11 cellular contexts compared by ENCODE assay signal in the genomic region with DNA sequence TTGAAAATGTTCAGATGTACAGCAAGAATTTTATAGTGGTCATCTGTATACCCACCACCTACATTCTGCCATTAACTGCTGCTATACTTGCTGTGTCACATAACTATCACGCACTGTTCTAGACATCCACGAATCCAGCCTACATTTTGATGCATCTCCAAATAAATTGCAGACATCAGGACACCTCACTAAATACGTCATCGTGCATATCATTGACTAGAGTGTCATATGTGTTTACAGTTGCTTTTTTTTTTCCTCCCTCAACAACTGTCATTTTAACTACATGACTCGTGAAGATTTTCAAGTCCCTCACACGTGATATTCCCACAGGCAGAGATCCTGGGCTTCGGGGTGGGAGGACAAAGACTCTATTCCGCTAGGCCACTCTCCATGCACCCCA. TPM values are rescaled to one million over a fixed set of nuclear protein-coding genes. Genes with fewer than 3 reads are reported as not detected.
DNase-seq lines count a peak whose midpoint lies in the region; ATAC-seq, FAIRE-seq and TF ChIP-seq lines count a peak whose summit lies in the region.
"Had no signal": no experiment of that assay in that cellular context is flagged by ENCODE, and none has a peak within 500 bp of the region (broad histone marks: within the 10 kb centered on the region; RNA-seq: fewer than 3 reads in every experiment).

No MANE protein-coding gene starts in this region.

- H3K9ac ChIP-seq in H9 (ENCODE audit: extremely low read depth, insufficient read length, low read length), result no peak overlapping the region
- H3K9ac ChIP-seq in endothelial cell of umbilical vein (replicated peaks; ENCODE audit: extremely low read depth, insufficient read depth, low read length), result no peak overlapping the region

- H3K4ac ChIP-seq in H9 (ENCODE audit: low read depth, low read length), result no peak overlapping the region

- intact Hi-C loops in endothelial cell of umbilical vein (cut with micrococcal nuclease), result loop anchor here (5.0 kb wide), 1 partner anchor 37 kb away; no protein-coding TSS in a partner anchor

- H3K14ac ChIP-seq in H9 (ENCODE audit: insufficient read depth, low read length), result no peak overlapping the region

- TF ChIP-seq CTCF in H9 (conservative IDR thresholded peaks at IDR 0.05) (no peak), Peyer's patch (IDR thresholded peaks at IDR 0.05) (no peak), endothelial cell of umbilical vein (IDR thresholded peaks at IDR 0.05; ENCODE audit: extremely low read depth in 1 of 2, insufficient read depth in 1 of 2, low read depth in 1 of 2, low read length in 2 of 2) (no peak), progenitor cell of endocrine pancreas (IDR thresholded peaks at IDR 0.05; ENCODE audit: unreplicated experiment) (no peak), upper lobe of left lung (IDR thresholded peaks at IDR 0.05) (no peak)

- H3K9me3 Mint-ChIP-seq in H9, result no peaks in the 10 kb centered on the region
- no peaks in the 10 kb centered on the region for H3K9me3 Mint-ChIP-seq in progenitor cell of endocrine pancreas (ENCODE audit: low read depth)

- no peak overlapping the region for H2BK15ac ChIP-seq in H9 (ENCODE audit: low read depth, low read length)

- CTCF ChIA-PET in endothelial cell of umbilical vein (lab: Charles Lee), result interaction anchor here (1.6 to 5.9 kb wide), 5 partner anchors 9 to 94 kb away, joined by 6 to 67 read pairs (median 11); a partner anchor contains a TSS

- FAIRE-seq in endothelial cell of umbilical vein (lab: Jason Lieb, UNC), result peak; percentile 8

- H3K27ac ChIP-seq in H9 (ENCODE audit: insufficient read length, low read depth, low read length) (no peak overlapping the region), Peyer's patch (peak overlapping the region in 3 of 4 donors; percentile 66 to 84 (median 74)), endothelial cell of umbilical vein (ENCODE audit: insufficient read depth, low read depth, low read length) (no peak overlapping the region), upper lobe of left lung (no peak overlapping the region)

- peaks cover 0 to 4% (median 0%) of the 10 kb centered on the region in 3 donors for H3K36me3 ChIP-seq in Peyer's patch
- H3K36me3 ChIP-seq in endothelial cell of umbilical vein (ENCODE audit: control insufficient read depth in 2 of 2, extremely low read depth in 1 of 2, insufficient read depth in 2 of 2, low read length in 2 of 2), result peaks cover 2 to 6% of the 10 kb centered on the region in 2 experiments
- peaks cover 0 to 21% (median 10%) of the 10 kb centered on the region in 4 donors for H3K36me3 ChIP-seq in upper lobe of left lung

- H3K4me1 ChIP-seq in H9 (ENCODE audit: insufficient read depth, low read length), result no peaks in the 10 kb centered on the region; the same call in 1 of the 2 replicates
- peaks cover 0 to 8% (median 2%) of the 10 kb centered on the region in 4 donors for H3K4me1 ChIP-seq in Peyer's patch
- peaks cover 3% of the 10 kb centered on the region for H3K4me1 ChIP-seq in endothelial cell of umbilical vein (ENCODE audit: control insufficient read depth, extremely low read depth, insufficient read depth, low read length)
- H3K4me1 ChIP-seq in upper lobe of left lung, result peaks cover 7 to 16% (median 12%) of the 10 kb centered on the region in 4 donors

- H3K27me3 ChIP-seq in H9 (ENCODE audit: insufficient read depth, low read length) (no peaks in the 10 kb centered on the region), Peyer's patch (no peaks in the 10 kb centered on the region), endothelial cell of umbilical vein (ENCODE audit: control insufficient read depth in 2 of 2, insufficient read depth in 2 of 2, low read length in 2 of 2) (no peaks in the 10 kb centered on the region), upper lobe of left lung (no peaks in the 10 kb centered on the region)

- no peak overlapping the region for H3K18ac ChIP-seq in H9 (ENCODE audit: insufficient read length, low read depth, low read length)

- H3K79me1 ChIP-seq in H9 (ENCODE audit: insufficient read depth, low read depth, low read length, poor library complexity, severe bottlenecking), result no peaks in the 10 kb centered on the region

- H3K9me3 ChIP-seq in H9 (ENCODE audit: control insufficient read depth, low read depth, low read length) (no peaks in the 10 kb centered on the region), Peyer's patch (no peaks in the 10 kb centered on the region), endothelial cell of umbilical vein (replicated peaks; ENCODE audit: control insufficient read depth, insufficient read depth, low read length) (no peaks in the 10 kb centered on the region), upper lobe of left lung (no peaks in the 10 kb centered on the region)

- H2AK5ac ChIP-seq in H9 (ENCODE audit: insufficient read length, low read length), result no peak overlapping the region

- no peak overlapping the region for H2BK20ac ChIP-seq in H9 (ENCODE audit: low read depth, low read length, poor library complexity, severe bottlenecking)

- H3K23me2 ChIP-seq in H9 (ENCODE audit: insufficient read length, low read depth, low read length, poor library complexity, severe bottlenecking), result peaks cover 4% of the 10 kb centered on the region

- TF ChIP-seq POLR2A in Peyer's patch (IDR thresholded peaks at IDR 0.05), result no peak
- TF ChIP-seq POLR2A in endothelial cell of umbilical vein (IDR thresholded peaks at IDR 0.05; ENCODE audit: low read depth, low read length), result no peak
- TF ChIP-seq POLR2A in upper lobe of left lung (IDR thresholded peaks at IDR 0.05), result no peak

- no peak overlapping the region for H4K91ac ChIP-seq in H9 (ENCODE audit: insufficient read length, low read depth, low read length)

- H2AFZ ChIP-seq in H9 (ENCODE audit: low read length) (no peak overlapping the region), endothelial cell of umbilical vein (ENCODE audit: low read depth, low read length) (no peak overlapping the region)

- H3K4me3 ChIP-seq in Peyer's patch (peak overlapping the region in 1 of 4 donors; percentile 67), endothelial cell of umbilical vein (replicated peaks in 1 of 3; ENCODE audit: insufficient read depth in 1 of 3, low read depth in 1 of 3, low read length in 3 of 3) (peak overlapping the region in 1 of 3 experiments; percentile 48), upper lobe of left lung (peak overlapping the region in 2 of 4 donors; percentile 68 to 93)

- H3K56ac ChIP-seq in H9 (ENCODE audit: insufficient read length, low read depth, low read length), result no peak overlapping the region

- POLR2A ChIA-PET in endothelial cell of umbilical vein (lab: Charles Lee), result no interaction called here

- DNase-seq in H9 (no peak), Peyer's patch (no peak), endothelial cell of umbilical vein (ENCODE audit: low read depth, low spot score) (no peak), progenitor cell of endocrine pancreas (ENCODE audit: low spot score, unreplicated experiment) (no peak), upper lobe of left lung (no peak), NCI-H128 (lab: John Stamatoyannopoulos, UW; ENCODE audit: unreplicated experiment) (no peak)
- DNase-seq: mesendoderm, NCI-H2171 treated with DMSO at 0.1 percent for 48 hours had no signal

- dilution Hi-C loops in endothelial cell of umbilical vein (cut with MboI; ENCODE audit: extremely low pct_ligation_motif_present, low sequenced_read_pairs), result no loop called here

- H2BK120ac ChIP-seq in H9 (ENCODE audit: low read depth, low read length, poor library complexity, severe bottlenecking), result no peak overlapping the region

- H3K27me3 Mint-ChIP-seq in H9 (ENCODE audit: low read depth), result peaks cover 4% of the 10 kb centered on the region; the same call in 1 of the 2 replicates
- peaks cover 10% of the 10 kb centered on the region for H3K27me3 Mint-ChIP-seq in progenitor cell of endocrine pancreas

- H3K27ac Mint-ChIP-seq in H9 (no peak overlapping the region), progenitor cell of endocrine pancreas (no peak overlapping the region)

- no peak overlapping the region for H3T11ph ChIP-seq in H9 (ENCODE audit: low read length)

- H3K79me2 ChIP-seq in H9 (ENCODE audit: insufficient read depth, low read length) (no peaks in the 10 kb centered on the region), endothelial cell of umbilical vein (ENCODE audit: control insufficient read depth, insufficient read depth, low read length) (no peaks in the 10 kb centered on the region)

- no peak overlapping the region for H2BK5ac ChIP-seq in H9 (ENCODE audit: insufficient read length, low read length)

- peak overlapping the region; percentile 75 for H3K4me2 ChIP-seq in H9 (ENCODE audit: insufficient read depth, insufficient read length, low read length)
- H3K4me2 ChIP-seq in endothelial cell of umbilical vein (ENCODE audit: insufficient read depth, low read length), result peak overlapping the region; percentile 37

- no peak overlapping the region for H4K8ac ChIP-seq in H9 (replicated peaks; ENCODE audit: insufficient read length, low read depth, low read length)

- no CpG with 5 or more reads among the region's 8 CpGs for WGBS in H9 (ENCODE audit: extremely low coverage, insufficient read length, low lambda C conversion rate)
- WGBS in upper lobe of left lung, 2 donors, result 79 to 82% methylated on average over 8 of the region's 8 CpGs

- no peak overlapping the region for H4K5ac ChIP-seq in H9 (ENCODE audit: insufficient read length, low read depth, low read length)

- H3K4me1 Mint-ChIP-seq in H9 (peaks cover 18% of the 10 kb centered on the region in 2 experiments), progenitor cell of endocrine pancreas (ENCODE audit: low read depth) (peaks cover 6% of the 10 kb centered on the region)

- no peak for ATAC-seq in HG02763 (IDR thresholded peaks at IDR 0.05; ENCODE audit: unreplicated experiment)
- no peak for ATAC-seq in GM18861 (IDR thresholded peaks at IDR 0.05; ENCODE audit: unreplicated experiment)
- ATAC-seq in upper lobe of left lung (ENCODE audit: low FRiP score in 2 of 2), result no peak

- TF ChIP-seq EP300 in upper lobe of left lung (IDR thresholded peaks at IDR 0.05), result no peak

- H2BK12ac ChIP-seq in H9 (ENCODE audit: insufficient read length, low read depth, low read length), result no peak overlapping the region

- H3K36me3 Mint-ChIP-seq in H9 (ENCODE audit: insufficient read depth in 1 of 3, low read depth in 3 of 3) (peaks cover 3 to 23% (median 11%) of the 10 kb centered on the region in 3 experiments; a peak in 6 of 7 replicates), progenitor cell of endocrine pancreas (ENCODE audit: insufficient read depth) (peaks cover 6% of the 10 kb centered on the region)

- peak overlapping the region; percentile 93 to 97 for H3K4me3 Mint-ChIP-seq in H9
- H3K4me3 Mint-ChIP-seq in progenitor cell of endocrine pancreas (ENCODE audit: low read depth), result peak overlapping the region; percentile 88

- H3K23ac ChIP-seq in H9 (ENCODE audit: insufficient read length, low read depth, low read length), result no peak overlapping the region

- H4K20me1 ChIP-seq in H9 (ENCODE audit: control insufficient read depth, insufficient read depth, insufficient read length), result no peaks in the 10 kb centered on the region
- no peaks in the 10 kb centered on the region for H4K20me1 ChIP-seq in endothelial cell of umbilical vein (replicated peaks; ENCODE audit: control insufficient read depth, extremely low read depth, insufficient read depth, low read length)

- no peaks in the 10 kb centered on the region for H3K9me1 ChIP-seq in endothelial cell of umbilical vein (replicated peaks; ENCODE audit: control insufficient read depth, extremely low read depth, insufficient read depth, low read length)

- TSS peak; percentile 29 for BruUV-seq in endothelial cell of umbilical vein (replicated peaks; lab: Mats Ljungman, UMichigan)

RNA-seq across cellular contexts. Expression of a gene that starts 1.0 kb away (rescaled TPM):
- total RNA-seq in H9 (2021), result 15.3 and 16.5 TPM in 2 replicates
- total RNA-seq in Peyer's patch, result 10 to 100 TPM in 1 of 4 donors, 1 to 10 TPM in 3; 5.2 to 12.4 (median 6.3) TPM
- 17.0 and 23.3 TPM in 2 replicates for total RNA-seq in endothelial cell of umbilical vein
- 28.1 and 29.9 TPM in 2 replicates for polyA plus RNA-seq in endothelial cell of umbilical vein
- polyA plus RNA-seq in endothelial cell of umbilical vein (2011; cell fraction: cytosol; rRNA removed), result 18.5 and 20.5 TPM in 2 replicates
- polyA plus RNA-seq in endothelial cell of umbilical vein (2011; cell fraction: nucleus; rRNA removed), result 32.1 and 36.0 TPM in 2 replicates
- 13.2 and 18.2 TPM in 2 replicates for polyA plus RNA-seq in endothelial cell of umbilical vein (2012)
- polyA minus RNA-seq in endothelial cell of umbilical vein, result 18.4 and 20.0 TPM in 2 replicates
- polyA minus RNA-seq in endothelial cell of umbilical vein (2011; cell fraction: cytosol; rRNA and poly(A)+ RNA removed), result 1.2 TPM
- polyA minus RNA-seq in endothelial cell of umbilical vein (2011; cell fraction: nucleus; rRNA and poly(A)+ RNA removed), result 6.6 and 7.1 TPM in 2 replicates
- total RNA-seq in progenitor cell of endocrine pancreas, result 18.6 and 20.6 TPM in 2 replicates
- total RNA-seq in upper lobe of left lung, result 10 to 100 TPM in 1 of 6 donors, 1 to 10 TPM in 5; 3.2 to 10.1 (median 5.0) TPM

RNA-seq across cellular contexts. Expression of a gene that starts 13.5 kb away (rescaled TPM):
- total RNA-seq in H9 (2021), result 44.4 and 47.3 TPM in 2 replicates
- 10 to 100 TPM in 2 of 4 donors, 1 to 10 TPM in 2; 6.3 to 19.0 (median 10.9) TPM for total RNA-seq in Peyer's patch
- 32.5 and 41.0 TPM in 2 replicates for total RNA-seq in endothelial cell of umbilical vein
- 5.8 and 7.6 TPM in 2 replicates for polyA plus RNA-seq in endothelial cell of umbilical vein
- 6.1 and 6.2 TPM in 2 replicates for polyA plus RNA-seq in endothelial cell of umbilical vein (2011; cell fraction: cytosol; rRNA removed)
- polyA plus RNA-seq in endothelial cell of umbilical vein (2011; cell fraction: nucleus; rRNA removed), result 21.6 and 26.6 TPM in 2 replicates
- polyA plus RNA-seq in endothelial cell of umbilical vein (2012), result 7.3 and 10.1 TPM in 2 replicates
- polyA minus RNA-seq in endothelial cell of umbilical vein, result 18.8 and 21.4 TPM in 2 replicates
- 41.8 TPM for polyA minus RNA-seq in endothelial cell of umbilical vein (2011; cell fraction: cytosol; rRNA and poly(A)+ RNA removed)
- polyA minus RNA-seq in endothelial cell of umbilical vein (2011; cell fraction: nucleus; rRNA and poly(A)+ RNA removed), result 12.4 and 16.8 TPM in 2 replicates
- 17.6 and 20.2 TPM in 2 replicates for total RNA-seq in progenitor cell of endocrine pancreas
- 10 to 100 TPM in 4 of 6 donors, 1 to 10 TPM in 2; 7.3 to 22.1 (median 12.9) TPM for total RNA-seq in upper lobe of left lung

RNA-seq across cellular contexts. Expression of a gene that starts 20.3 kb away (rescaled TPM):
- total RNA-seq in H9 (2021) (not detected in 2 replicates), Peyer's patch (not detected), endothelial cell of umbilical vein (not detected in 2 replicates), progenitor cell of endocrine pancreas (not detected in 2 replicates), upper lobe of left lung (1 to 10 TPM in 1 of 6 donors, not detected in 5; 2.4 TPM)
- polyA plus RNA-seq in endothelial cell of umbilical vein, result 0.37 TPM in 1 of 2 replicates, not detected in the other
- not detected in 2 replicates for polyA plus RNA-seq in endothelial cell of umbilical vein (2011; cell fraction: cytosol; rRNA removed)
- polyA plus RNA-seq in endothelial cell of umbilical vein (2011; cell fraction: nucleus; rRNA removed), result not detected in 2 replicates
- polyA plus RNA-seq in endothelial cell of umbilical vein (2012), result not detected in 2 replicates
- not detected in 2 replicates for polyA minus RNA-seq in endothelial cell of umbilical vein
- polyA minus RNA-seq in endothelial cell of umbilical vein (2011; cell fraction: cytosol; rRNA and poly(A)+ RNA removed), result not detected
- polyA minus RNA-seq in endothelial cell of umbilical vein (2011; cell fraction: nucleus; rRNA and poly(A)+ RNA removed), result not detected in 2 replicates
- total RNA-seq: dermis microvascular lymphatic vessel endothelial cell had no signal

Comparison
In these comparisons a context has a peak if more than half of its experiments do, and no peak if none do; other contexts are left out.
1. H3K27ac ChIP-seq: peak in Peyer's patch (3 of 4); none in H9 (single experiment), endothelial cell of umbilical vein (single experiment) and upper lobe of left lung (0 of 4).